Comparison of ENCODE assay signal across 10 cellular contexts in the genomic region with DNA sequence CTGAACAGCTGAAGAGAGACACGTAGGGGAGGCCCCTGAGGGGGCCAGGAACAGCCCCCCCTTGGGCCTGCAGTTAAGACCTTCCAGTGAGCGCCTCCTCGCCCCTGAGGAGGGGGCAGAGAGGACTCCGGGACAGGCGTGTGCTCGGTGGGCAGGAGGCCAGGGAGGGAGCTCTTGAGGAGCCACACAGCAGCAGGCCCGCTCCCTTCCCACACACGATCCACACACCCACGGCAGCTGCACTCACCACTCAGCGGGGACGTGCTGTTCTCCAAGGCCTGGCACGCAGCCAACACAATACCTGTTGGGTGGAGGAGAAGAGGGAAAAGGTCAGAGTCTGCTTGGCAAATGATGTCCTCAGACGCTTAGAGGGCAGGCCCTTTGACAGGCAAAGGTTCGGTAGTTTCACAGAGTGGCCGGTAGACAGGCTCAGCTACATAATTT. TPM values are rescaled to one million over a fixed set of nuclear protein-coding genes. Genes with fewer than 3 reads are reported as not detected.
DNase-seq lines count a peak whose midpoint lies in the region; TF ChIP-seq lines count a peak whose summit lies in the region.
"Had no signal": no experiment of that assay in that cellular context is flagged by ENCODE, and none has a peak within 500 bp of the region (broad histone marks: within the 10 kb centered on the region; RNA-seq: fewer than 3 reads in every experiment).

No MANE protein-coding gene starts in this region.

- DNase-seq in LoVo (ENCODE audit: low spot score) (peak; percentile 66), NCI-H345 (lab: John Stamatoyannopoulos, UW) (peak; percentile 88), glutamatergic neuron (peak; percentile 45), retina (peak; percentile 25), endothelial cell (ENCODE audit: low spot score) (no peak), NCI-H1930 (lab: John Stamatoyannopoulos, UW) (no peak), GM10266 (ENCODE audit: extremely low spot score) (no peak)
- DNase-seq: erythroblast, PC-3 had no signal

- H3K36me3 Mint-ChIP-seq in glutamatergic neuron (ENCODE audit: unreplicated experiment) (no peaks in the 10 kb centered on the region), endothelial cell (ENCODE audit: low read depth, unreplicated experiment) (peaks cover 3% of the 10 kb centered on the region)

- H3K27me3 Mint-ChIP-seq in glutamatergic neuron (ENCODE audit: unreplicated experiment), result peaks cover 7% of the 10 kb centered on the region
- H3K27me3 Mint-ChIP-seq in endothelial cell (ENCODE audit: unreplicated experiment), result peaks cover 4% of the 10 kb centered on the region

- H3K4me1 Mint-ChIP-seq in glutamatergic neuron (ENCODE audit: low read depth, unreplicated experiment) (peaks cover 16% of the 10 kb centered on the region), endothelial cell (ENCODE audit: unreplicated experiment) (peaks cover 3% of the 10 kb centered on the region)

- H3K27ac Mint-ChIP-seq in glutamatergic neuron (ENCODE audit: unreplicated experiment) (no peak overlapping the region), endothelial cell (ENCODE audit: unreplicated experiment) (no peak overlapping the region)

- peaks cover 8% of the 10 kb centered on the region for H3K9me3 Mint-ChIP-seq in glutamatergic neuron (ENCODE audit: unreplicated experiment)
- H3K9me3 Mint-ChIP-seq in endothelial cell (ENCODE audit: unreplicated experiment), result no peaks in the 10 kb centered on the region

- TF ChIP-seq CTCF in glutamatergic neuron (IDR thresholded peaks at IDR 0.05; ENCODE audit: partially characterized antibody, unreplicated experiment) (no peak), endothelial cell (IDR thresholded peaks at IDR 0.05; ENCODE audit: unreplicated experiment) (no peak), GM10266 (IDR thresholded peaks at IDR 0.05; ENCODE audit: control insufficient read depth, insufficient read depth, low read depth, missing control alignments) (no peak)

- H3K4me3 Mint-ChIP-seq in glutamatergic neuron (ENCODE audit: unreplicated experiment) (no peak overlapping the region), endothelial cell (ENCODE audit: unreplicated experiment) (no peak overlapping the region)

RNA-seq across cellular contexts. Expression of a gene that starts 39.0 kb away (rescaled TPM):
- total RNA-seq in glutamatergic neuron (ENCODE audit: unreplicated experiment), result 4.7 TPM
- 4.7 TPM for total RNA-seq in endothelial cell (ENCODE audit: unreplicated experiment)
- total RNA-seq: osteoblast had no signal

Comparison
In these comparisons a context has a peak if more than half of its experiments do, and no peak if none do; other contexts are left out.
1. DNase-seq: peak in LoVo (single experiment), NCI-H345 (single experiment), glutamatergic neuron (single experiment) and retina (single experiment); none in endothelial cell (single experiment), NCI-H1930 (0 of 2) and GM10266 (single experiment).